17 cellular contexts compared by ENCODE assay signal in the genomic region with DNA sequence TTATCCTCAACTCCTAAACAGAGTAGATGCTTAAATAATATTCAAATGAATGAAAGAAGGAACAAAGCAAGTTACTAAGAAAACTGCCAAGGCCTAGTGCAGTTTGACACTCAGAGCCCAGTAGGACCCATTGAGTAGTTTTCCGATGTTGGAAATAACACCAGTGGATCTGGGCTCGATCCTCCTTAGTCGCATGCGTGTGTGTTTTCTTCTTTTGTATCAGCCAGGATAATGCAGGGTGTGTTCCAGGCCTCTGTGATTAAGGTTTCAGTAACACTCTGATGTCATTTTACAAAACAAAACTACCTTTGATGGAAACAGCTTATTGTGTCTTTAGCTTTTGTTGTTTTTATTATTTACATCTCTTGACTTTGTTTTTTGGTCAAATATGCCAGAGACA. TPM values are rescaled to one million over a fixed set of nuclear protein-coding genes. Genes with fewer than 3 reads are reported as not detected.
DNase-seq lines count a peak whose midpoint lies in the region; ATAC-seq and TF ChIP-seq lines count a peak whose summit lies in the region.
"Had no signal": no experiment of that assay in that cellular context is flagged by ENCODE, and none has a peak within 500 bp of the region (broad histone marks: within the 10 kb centered on the region; RNA-seq: fewer than 3 reads in every experiment).

No MANE protein-coding gene starts in this region.

- no peaks in the 10 kb centered on the region for H3K27me3 ChIP-seq in smooth muscle cell (ENCODE audit: low read depth)
- no peaks in the 10 kb centered on the region for H3K27me3 ChIP-seq in tibial artery
- H3K27me3 ChIP-seq: dorsolateral prefrontal cortex, upper lobe of left lung had no signal

- H3K4me1 Mint-ChIP-seq in activated CD8-positive, alpha-beta memory T cell treated with anti-CD3 and anti-CD28 coated beads, Interleukin-2, amount 10 ng/mL, durations not matched to agents 7 days and 5 days, result peaks cover 80% of the 10 kb centered on the region
- H3K4me1 Mint-ChIP-seq in activated B cell treated with CpG ODN at 0.5 μM for 24 hours, result peaks cover 57% of the 10 kb centered on the region
- peaks cover 52% of the 10 kb centered on the region for H3K4me1 Mint-ChIP-seq in central memory CD8-positive, alpha-beta T cell

- no peaks in the 10 kb centered on the region for H3K9me3 Mint-ChIP-seq in activated CD8-positive, alpha-beta memory T cell treated with anti-CD3 and anti-CD28 coated beads, Interleukin-2, amount 10 ng/mL, durations not matched to agents 7 days and 5 days (ENCODE audit: low read depth)
- H3K9me3 Mint-ChIP-seq in activated B cell treated with CpG ODN at 0.5 μM for 24 hours, result no peaks in the 10 kb centered on the region
- H3K9me3 Mint-ChIP-seq in central memory CD8-positive, alpha-beta T cell, result no peaks in the 10 kb centered on the region

- no peak for ATAC-seq in activated CD8-positive, alpha-beta memory T cell treated with anti-CD3 and anti-CD28 coated beads, Interleukin-2, amount 10 ng/mL, durations not matched to agents 7 days and 5 days
- ATAC-seq in activated B cell treated with CpG ODN at 0.5 μM for 24 hours (ENCODE audit: low read depth), result no peak
- no peak for ATAC-seq in central memory CD8-positive, alpha-beta T cell (replicated peaks; ENCODE audit: extremely low read depth, poor library complexity, severe bottlenecking)
- ATAC-seq: A549 had no signal

- H2AFZ ChIP-seq in smooth muscle cell (ENCODE audit: low read depth), result no peak overlapping the region

- peaks cover 99% of the 10 kb centered on the region for H3K79me2 ChIP-seq in smooth muscle cell (ENCODE audit: low read depth)

- H3K4me3 Mint-ChIP-seq in activated CD8-positive, alpha-beta memory T cell treated with anti-CD3 and anti-CD28 coated beads, Interleukin-2, amount 10 ng/mL, durations not matched to agents 7 days and 5 days, result no peak overlapping the region
- peak overlapping the region; percentile 19 for H3K4me3 Mint-ChIP-seq in activated B cell treated with CpG ODN at 0.5 μM for 24 hours
- no peak overlapping the region for H3K4me3 Mint-ChIP-seq in central memory CD8-positive, alpha-beta T cell

- peaks cover 21% of the 10 kb centered on the region for H3F3A ChIP-seq in smooth muscle cell (ENCODE audit: low read depth)

- WGBS in smooth muscle cell (ENCODE audit: low lambda C conversion rate), result 94% methylated on average over 4 of the region's 4 CpGs

- POLR2A ChIA-PET in activated B cell treated with CpG ODN at 0.5 μM for 24 hours (lab: Charles Lee), result interaction anchor here (1.0 kb wide), 1 partner anchor 8 kb away, joined by 3 read pairs; no protein-coding TSS in a partner anchor

- intact Hi-C loops in activated B cell treated with CpG ODN at 0.5 μM for 24 hours (cut with micrococcal nuclease) (no loop called here), tibial artery (cut with DNase I; ENCODE audit: low total_unique reads) (loop anchor here (10.0 kb wide), 1 partner anchor 76 kb away; no protein-coding TSS in a partner anchor)

- H3K27ac Mint-ChIP-seq in activated CD8-positive, alpha-beta memory T cell treated with anti-CD3 and anti-CD28 coated beads, Interleukin-2, amount 10 ng/mL, durations not matched to agents 7 days and 5 days, result peak overlapping the region; percentile 75
- H3K27ac Mint-ChIP-seq in activated B cell treated with CpG ODN at 0.5 μM for 24 hours, result no peak overlapping the region
- H3K27ac Mint-ChIP-seq in central memory CD8-positive, alpha-beta T cell (ENCODE audit: low read depth), result peak overlapping the region; percentile 64

- no peak overlapping the region for H3K4me2 ChIP-seq in smooth muscle cell
- H3K4me2 ChIP-seq: A549 had no signal

- H3K27ac ChIP-seq in smooth muscle cell (ENCODE audit: low read depth) (peak overlapping the region; percentile 49), tibial artery (no peak overlapping the region)
- H3K27ac ChIP-seq: A549, upper lobe of left lung had no signal

- peaks cover 5% of the 10 kb centered on the region for H3K4me1 ChIP-seq in smooth muscle cell (ENCODE audit: low read depth)
- H3K4me1 ChIP-seq in tibial artery, result no peaks in the 10 kb centered on the region
- H3K4me1 ChIP-seq: Caco-2 had no signal

- peaks cover 8% of the 10 kb centered on the region for H3K36me3 Mint-ChIP-seq in activated CD8-positive, alpha-beta memory T cell treated with anti-CD3 and anti-CD28 coated beads, Interleukin-2, amount 10 ng/mL, durations not matched to agents 7 days and 5 days
- peaks cover 2% of the 10 kb centered on the region for H3K36me3 Mint-ChIP-seq in activated B cell treated with CpG ODN at 0.5 μM for 24 hours (ENCODE audit: low read depth)
- H3K36me3 Mint-ChIP-seq in central memory CD8-positive, alpha-beta T cell (ENCODE audit: insufficient read depth), result peaks cover 4% of the 10 kb centered on the region

- H3K36me3 ChIP-seq in smooth muscle cell (ENCODE audit: low read depth) (no peaks in the 10 kb centered on the region), tibial artery (no peaks in the 10 kb centered on the region)
- H3K36me3 ChIP-seq: upper lobe of left lung had no signal

- peaks cover 100% of the 10 kb centered on the region for H4K20me1 ChIP-seq in smooth muscle cell (ENCODE audit: low read depth)

- H3K4me3 ChIP-seq in smooth muscle cell (no peak overlapping the region), tibial artery (no peak overlapping the region)
- H3K4me3 ChIP-seq: A549, dorsolateral prefrontal cortex, upper lobe of left lung had no signal

- H3K9me3 ChIP-seq in smooth muscle cell (replicated peaks; ENCODE audit: low read depth) (no peaks in the 10 kb centered on the region), tibial artery (no peaks in the 10 kb centered on the region)
- H3K9me3 ChIP-seq: A549, Caco-2, upper lobe of left lung had no signal

- TF ChIP-seq CTCF in activated B cell treated with CpG ODN at 0.5 μM for 24 hours (IDR thresholded peaks at IDR 0.05), result no peak
- no peak for TF ChIP-seq CTCF in smooth muscle cell (IDR thresholded peaks at IDR 0.05; ENCODE audit: borderline replicate concordance, insufficient read depth, poor library complexity, severe bottlenecking)
- TF ChIP-seq CTCF in tibial artery (IDR thresholded peaks at IDR 0.05), result no peak

- CTCF ChIA-PET in activated CD8-positive, alpha-beta memory T cell treated with anti-CD3 and anti-CD28 coated beads, Interleukin-2, amount 10 ng/mL, durations not matched to agents 7 days and 5 days (lab: Charles Lee), result interaction anchor here (0.7 to 3.0 kb wide), 9 partner anchors 9 to 187 kb away, joined by 3 to 11 read pairs (median 6); a partner anchor contains a TSS
- CTCF ChIA-PET in activated B cell treated with CpG ODN at 0.5 μM for 24 hours (lab: Charles Lee), result no interaction called here

- H3K9ac ChIP-seq in smooth muscle cell (ENCODE audit: low read depth), result no peak overlapping the region

- no peak for DNase-seq in activated CD8-positive, alpha-beta memory T cell treated with anti-CD3 and anti-CD28 coated beads, Interleukin-2, amount 10 ng/mL, durations not matched to agents 7 days and 5 days
- DNase-seq in activated CD8-positive, alpha-beta memory T cell treated with anti-CD3 and anti-CD28 coated beads for 24 hours, result no peak
- DNase-seq in activated B cell treated with CpG ODN at 0.5 μM for 24 hours, result no peak
- DNase-seq in central memory CD8-positive, alpha-beta T cell (ENCODE audit: low spot score in 2 of 2), result no peak
- no peak for DNase-seq in smooth muscle cell (lab: John Stamatoyannopoulos, UW; ENCODE audit: unreplicated experiment)
- no peak for DNase-seq in tibial artery
- no peak for DNase-seq in NCI-H510A (lab: John Stamatoyannopoulos, UW)
- DNase-seq in C1 segment of cervical spinal cord (lab: John Stamatoyannopoulos, UW), result no peak
- DNase-seq: Caco-2, caudate nucleus, dorsolateral prefrontal cortex, HCEC 1CT, head of caudate nucleus, NCI-H510A treated with DMSO at 0.1 percent for 48 hours, SHP77, upper lobe of left lung had no signal

- no peaks in the 10 kb centered on the region for H3K27me3 Mint-ChIP-seq in activated CD8-positive, alpha-beta memory T cell treated with anti-CD3 and anti-CD28 coated beads, Interleukin-2, amount 10 ng/mL, durations not matched to agents 7 days and 5 days
- no peaks in the 10 kb centered on the region for H3K27me3 Mint-ChIP-seq in activated B cell treated with CpG ODN at 0.5 μM for 24 hours
- H3K27me3 Mint-ChIP-seq in central memory CD8-positive, alpha-beta T cell, result no peaks in the 10 kb centered on the region

RNA-seq across cellular contexts. Expression of a gene that starts 24.5 kb away (rescaled TPM):
- total RNA-seq in activated CD8-positive, alpha-beta memory T cell treated with anti-CD3 and anti-CD28 coated beads, Interleukin-2, amount 10 ng/mL, durations not matched to agents 7 days and 5 days, result 10 to 100 TPM; 56.6 to 70.4 TPM
- total RNA-seq in activated B cell treated with CpG ODN at 0.5 μM for 24 hours (90.1 and 114 TPM in 2 replicates), smooth muscle cell (65.1 and 69.2 TPM in 2 replicates)
- 40.4 and 53.2 TPM in 2 replicates for polyA plus RNA-seq in smooth muscle cell
